1 cellular context compared by ENCODE assay signal in the genomic region with DNA sequence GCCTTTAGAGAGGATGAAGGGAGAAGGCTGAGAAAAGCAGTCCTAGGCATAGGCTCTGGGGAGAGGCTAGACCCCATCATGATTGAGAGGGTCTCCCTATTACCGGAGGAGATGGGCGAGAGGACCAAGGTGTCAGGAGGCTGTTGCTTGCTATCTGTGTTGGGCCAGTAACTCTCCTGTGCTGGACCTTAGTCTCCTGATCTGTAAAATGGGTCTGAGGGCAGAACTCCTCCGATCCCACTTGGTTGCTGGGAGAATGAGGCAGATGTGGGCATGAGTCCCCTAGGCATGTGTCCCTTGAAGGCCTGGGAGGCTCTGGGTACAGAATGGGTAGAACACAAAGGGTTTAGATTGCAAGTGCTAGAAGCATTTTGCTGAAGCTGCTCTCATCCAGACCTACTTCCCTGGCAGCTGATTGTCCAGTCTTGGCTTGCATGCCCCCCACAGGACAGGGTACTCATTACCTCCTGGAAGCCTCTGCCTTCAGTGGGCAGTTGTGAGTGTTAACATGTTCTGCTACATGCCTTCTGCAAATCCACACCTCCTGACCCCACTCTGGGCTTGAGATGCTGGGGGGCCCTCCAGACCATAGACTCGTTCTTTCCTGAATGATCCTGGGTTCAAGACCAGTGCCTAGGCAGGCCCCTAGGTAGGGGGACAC.
TF ChIP-seq lines count a peak whose summit lies in the region.

No MANE protein-coding gene starts in this region.

TF ChIP-seq in endothelial cell of umbilical vein, 7 proteins besides CTCF, POLR2A, EP300 and RAD21:
- TF ChIP-seq EZH2 (IDR thresholded peaks at IDR 0.05; ENCODE audit: borderline replicate concordance, low read depth, low read length, severe bottlenecking) (no peak), POLR2AphosphoS5 (IDR thresholded peaks at IDR 0.05; ENCODE audit: insufficient read depth, low read depth, low read length) (no peak), FOS (IDR thresholded peaks at IDR 0.05; ENCODE audit: borderline replicate concordance, insufficient read depth, low read length) (no peak), JUN (IDR thresholded peaks at IDR 0.05; ENCODE audit: borderline replicate concordance, insufficient read depth, insufficient read length, low read depth) (no peak), MYC (IDR thresholded peaks at IDR 0.05; ENCODE audit: low read depth, low read length) (no peak), GATA2 (IDR thresholded peaks at IDR 0.05; ENCODE audit: insufficient read depth, insufficient read length, low read depth, low read length) (no peak)
- TF ChIP-seq, protein P1, sequence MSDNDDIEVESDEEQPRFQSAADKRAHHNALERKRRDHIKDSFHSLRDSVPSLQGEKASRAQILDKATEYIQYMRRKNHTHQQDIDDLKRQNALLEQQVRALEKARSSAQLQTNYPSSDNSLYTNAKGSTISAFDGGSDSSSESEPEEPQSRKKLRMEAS (IDR thresholded peaks at IDR 0.05; ENCODE audit: insufficient read depth, insufficient read length), result no peak
